20 cellular contexts compared by ENCODE assay signal in the genomic region with DNA sequence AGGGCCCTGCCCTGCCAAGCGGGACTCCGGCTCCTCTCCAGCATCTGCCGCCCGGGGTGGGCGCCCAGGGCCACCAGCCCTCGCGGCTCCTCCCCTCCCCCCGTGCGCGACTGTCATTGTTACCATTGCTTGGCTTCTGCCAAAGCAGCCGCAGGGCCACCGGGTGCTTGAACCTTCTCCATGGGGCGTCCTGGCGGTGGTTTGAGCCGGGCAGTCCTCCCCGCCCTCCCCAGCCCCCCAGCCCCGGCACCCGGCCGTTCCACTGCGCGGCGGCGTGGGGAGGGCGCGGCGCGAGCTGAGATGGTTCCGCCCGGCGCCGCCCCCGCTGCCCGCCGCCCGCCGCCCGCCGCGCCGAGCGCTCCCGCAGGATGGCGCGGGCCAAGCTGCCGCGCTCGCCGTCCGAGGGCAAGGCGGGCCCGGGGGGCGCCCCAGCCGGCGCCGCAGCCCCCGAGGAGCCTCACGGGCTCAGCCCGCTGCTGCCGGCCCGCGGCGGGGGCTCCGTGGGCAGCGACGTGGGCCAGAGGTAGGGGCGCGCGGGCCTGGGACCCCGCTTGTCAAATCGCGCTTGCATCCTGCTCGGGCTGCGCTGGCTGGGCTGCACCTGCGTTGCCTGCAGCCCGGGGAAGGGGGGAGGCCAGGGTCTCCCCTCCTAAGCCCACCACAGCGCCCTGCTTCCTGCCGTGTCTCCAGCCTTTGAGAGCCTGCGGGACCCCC. TPM values are rescaled to one million over a fixed set of nuclear protein-coding genes. Genes with fewer than 3 reads are reported as not detected.
"Had no signal": no experiment of that assay in that cellular context is flagged by ENCODE, and none has a peak within 500 bp of the region (broad histone marks: within the 10 kb centered on the region; RNA-seq: fewer than 3 reads in every experiment).

No MANE protein-coding gene starts in this region.

- H3K27ac ChIP-seq: body of pancreas, left lung, testis had no signal

- ATAC-seq: activated CD4-positive, CD25-positive, alpha-beta regulatory T cell treated with anti-CD3 and anti-CD28 coated beads, Interleukin-2, amount 50 U/mL, for 24 hours; body of pancreas; esophagus mucosa; left lung; natural killer cell; sciatic nerve; T-helper 17 cell had no signal

- H3K27ac Mint-ChIP-seq: activated naive CD4-positive, alpha-beta T cell treated with anti-CD3 and anti-CD28 coated beads, Interleukin-2, amount 50 U/mL, for 24 hours; dendritic cell treated with granulocyte-macrophage colony-stimulating factor and Interleukin-4, amounts not matched to agents 40 ng/mL and 50 ng/mL, for 4 days; memory B cell; natural killer cell; T-helper 17 cell had no signal

- H3K4me1 Mint-ChIP-seq: activated naive CD4-positive, alpha-beta T cell treated with anti-CD3 and anti-CD28 coated beads, Interleukin-2, amount 50 U/mL, for 24 hours; central memory CD8-positive, alpha-beta T cell; memory B cell; natural killer cell had no signal

- H3K4me1 ChIP-seq: body of pancreas, left lung had no signal

- H3K36me3 ChIP-seq: left lung had no signal

- DNase-seq: body of pancreas; left lung; natural killer cell; stimulated activated CD4-positive, alpha-beta T cell treated with anti-CD3 and anti-CD28 coated beads, Interleukin-2, amount 100 ng/mL, for 24 hours; stimulated activated naive CD4-positive, alpha-beta T cell; T-helper 17 cell; testis had no signal

- H3K27me3 ChIP-seq: body of pancreas, testis had no signal

- H3K9me3 ChIP-seq: body of pancreas, testis had no signal

- FAIRE-seq: islet of Langerhans, TTC549 had no signal

- H3K36me3 Mint-ChIP-seq: activated naive CD4-positive, alpha-beta T cell treated with anti-CD3 and anti-CD28 coated beads, Interleukin-2, amount 50 U/mL, for 24 hours; memory B cell; natural killer cell had no signal

- H3K4me3 ChIP-seq: body of pancreas, left lung had no signal

- H3K4me3 Mint-ChIP-seq: activated naive CD4-positive, alpha-beta T cell treated with anti-CD3 and anti-CD28 coated beads, Interleukin-2, amount 50 U/mL, for 24 hours; central memory CD8-positive, alpha-beta T cell; dendritic cell treated with granulocyte-macrophage colony-stimulating factor and Interleukin-4, amounts not matched to agents 40 ng/mL and 50 ng/mL, for 4 days; memory B cell; natural killer cell; T-helper 17 cell had no signal

- H3K9me3 Mint-ChIP-seq: activated naive CD4-positive, alpha-beta T cell treated with anti-CD3 and anti-CD28 coated beads, Interleukin-2, amount 50 U/mL, for 24 hours had no signal

RNA-seq across cellular contexts. Expression of gene KCNT1, which starts 34.4 kb away (rescaled TPM):
- total RNA-seq: esophagus mucosa, osteocyte had no signal

RNA-seq across cellular contexts. Expression of gene SOHLH1, which starts 37.1 kb away (rescaled TPM):
- total RNA-seq: body of pancreas, esophagus mucosa, left lung, mucosa of gallbladder, natural killer cell, osteocyte, pulmonary artery endothelial cell, sciatic nerve, T-helper 17 cell, urinary bladder had no signal
- polyA plus RNA-seq: urinary bladder had no signal
